1 cellular context compared by ENCODE assay signal in genomic region chr3:161890147-161890625, GRCh38.
TF ChIP-seq lines count a peak whose summit lies in the region.

No MANE protein-coding gene starts in this region.

TF ChIP-seq in IMR-90, 13 proteins besides CTCF, POLR2A, EP300 and RAD21 (continued from another document):
- no peak for TF ChIP-seq SMC3 (IDR thresholded peaks at IDR 0.05; ENCODE audit: low read depth, low read length)
- no peak for TF ChIP-seq RFX5 (IDR thresholded peaks at IDR 0.05; ENCODE audit: low read depth, low read length)
- TF ChIP-seq RCOR1 (IDR thresholded peaks at IDR 0.05; ENCODE audit: insufficient replicate concordance, low read length) = no peak
- peak; percentile 35; the same call in 1 of the 2 replicates for TF ChIP-seq BHLHE40 (IDR thresholded peaks at IDR 0.05; ENCODE audit: low read depth, low read length)
- TF ChIP-seq, protein P1, sequence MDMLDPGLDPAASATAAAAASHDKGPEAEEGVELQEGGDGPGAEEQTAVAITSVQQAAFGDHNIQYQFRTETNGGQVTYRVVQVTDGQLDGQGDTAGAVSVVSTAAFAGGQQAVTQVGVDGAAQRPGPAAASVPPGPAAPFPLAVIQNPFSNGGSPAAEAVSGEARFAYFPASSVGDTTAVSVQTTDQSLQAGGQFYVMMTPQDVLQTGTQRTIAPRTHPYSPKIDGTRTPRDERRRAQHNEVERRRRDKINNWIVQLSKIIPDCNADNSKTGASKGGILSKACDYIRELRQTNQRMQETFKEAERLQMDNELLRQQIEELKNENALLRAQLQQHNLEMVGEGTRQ (IDR thresholded peaks at IDR 0.05; ENCODE audit: low read depth, low read length) = no peak
- no peak for TF ChIP-seq MAFK (IDR thresholded peaks at IDR 0.05; ENCODE audit: low read depth, low read length)
- peak; percentile 70 for TF ChIP-seq FOS (IDR thresholded peaks at IDR 0.05; ENCODE audit: low read depth, low read length)
- peak; percentile 12; the same call in 1 of the 2 replicates for TF ChIP-seq MAZ (IDR thresholded peaks at IDR 0.05; ENCODE audit: borderline replicate concordance, low read depth, low read length)
- TF ChIP-seq, protein P2, sequence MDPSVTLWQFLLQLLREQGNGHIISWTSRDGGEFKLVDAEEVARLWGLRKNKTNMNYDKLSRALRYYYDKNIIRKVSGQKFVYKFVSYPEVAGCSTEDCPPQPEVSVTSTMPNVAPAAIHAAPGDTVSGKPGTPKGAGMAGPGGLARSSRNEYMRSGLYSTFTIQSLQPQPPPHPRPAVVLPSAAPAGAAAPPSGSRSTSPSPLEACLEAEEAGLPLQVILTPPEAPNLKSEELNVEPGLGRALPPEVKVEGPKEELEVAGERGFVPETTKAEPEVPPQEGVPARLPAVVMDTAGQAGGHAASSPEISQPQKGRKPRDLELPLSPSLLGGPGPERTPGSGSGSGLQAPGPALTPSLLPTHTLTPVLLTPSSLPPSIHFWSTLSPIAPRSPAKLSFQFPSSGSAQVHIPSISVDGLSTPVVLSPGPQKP (IDR thresholded peaks at IDR 0.05; ENCODE audit: borderline replicate concordance, low read depth, low read length) = no peak
- TF ChIP-seq CEBPB (IDR thresholded peaks at IDR 0.05; ENCODE audit: low read depth, low read length) = peak; percentile 31
